15 cellular contexts compared by ENCODE assay signal in the genomic region with DNA sequence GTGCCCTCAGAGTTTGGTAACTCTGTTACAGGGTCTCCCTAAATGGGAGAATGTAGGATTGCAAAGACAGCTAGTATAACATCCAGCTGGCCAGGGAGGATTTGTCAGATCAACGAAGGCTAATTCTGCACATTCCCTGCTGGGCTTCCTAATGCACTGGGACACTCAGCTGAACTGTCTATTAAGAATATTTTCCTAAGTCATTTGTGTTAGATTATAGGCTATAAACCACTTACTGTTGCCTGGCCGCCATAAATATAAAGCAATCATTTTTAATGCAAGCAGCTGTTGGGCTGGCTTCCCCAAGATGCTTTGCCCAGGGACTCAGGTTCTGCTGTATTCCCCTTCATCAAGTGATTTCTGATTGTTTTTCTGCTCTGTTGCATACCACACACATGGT. TPM values are rescaled to one million over a fixed set of nuclear protein-coding genes. Genes with fewer than 3 reads are reported as not detected.
"Had no signal": no experiment of that assay in that cellular context is flagged by ENCODE, and none has a peak within 500 bp of the region (broad histone marks: within the 10 kb centered on the region; RNA-seq: fewer than 3 reads in every experiment).

No MANE protein-coding gene starts in this region.

- H3K4me1 ChIP-seq: colonic mucosa, esophagus squamous epithelium, gastroesophageal sphincter, right atrium auricular region had no signal

- H3K36me3 Mint-ChIP-seq: naive B cell had no signal

- ATAC-seq: gastroesophageal sphincter had no signal

- H3K36me3 ChIP-seq: colonic mucosa, esophagus squamous epithelium, gastroesophageal sphincter, neutrophil, right atrium auricular region had no signal

- H3K27ac Mint-ChIP-seq: naive B cell, nephron progenitor cell had no signal

- H3K9me3 ChIP-seq: colonic mucosa, esophagus squamous epithelium, gastroesophageal sphincter, neutrophil, right atrium auricular region had no signal

- H3K9me3 Mint-ChIP-seq: nephron progenitor cell had no signal

- H3K27ac ChIP-seq: colonic mucosa, esophagus squamous epithelium, gastroesophageal sphincter, neutrophil, right atrium auricular region had no signal

- H3K27me3 ChIP-seq: colonic mucosa, neutrophil, right atrium auricular region had no signal

- DNase-seq: colonic mucosa; dermis blood vessel endothelial cell; esophagus squamous epithelium; foreskin fibroblast; glutamatergic neuron; mesendoderm; naive B cell; nephron progenitor cell; small intestine; stimulated activated CD4-positive, alpha-beta T cell treated with anti-CD3 and anti-CD28 coated beads, Interleukin-2, amount 100 ng/mL, for 48 hours; stimulated activated naive CD4-positive, alpha-beta T cell treated with Interleukin-2 at 50 U/mL for 16 hours; trophoblast cell had no signal

- H3K4me1 Mint-ChIP-seq: naive B cell had no signal

- H3K4me3 ChIP-seq: colonic mucosa, esophagus squamous epithelium, gastroesophageal sphincter, right atrium auricular region had no signal

- H3K4me3 Mint-ChIP-seq: naive B cell, nephron progenitor cell had no signal

RNA-seq across cellular contexts. Expression of a gene that starts 35.3 kb away (rescaled TPM):
- total RNA-seq: dermis blood vessel endothelial cell had no signal
